Comparison of ENCODE assay signal across 8 cellular contexts in the genomic region with DNA sequence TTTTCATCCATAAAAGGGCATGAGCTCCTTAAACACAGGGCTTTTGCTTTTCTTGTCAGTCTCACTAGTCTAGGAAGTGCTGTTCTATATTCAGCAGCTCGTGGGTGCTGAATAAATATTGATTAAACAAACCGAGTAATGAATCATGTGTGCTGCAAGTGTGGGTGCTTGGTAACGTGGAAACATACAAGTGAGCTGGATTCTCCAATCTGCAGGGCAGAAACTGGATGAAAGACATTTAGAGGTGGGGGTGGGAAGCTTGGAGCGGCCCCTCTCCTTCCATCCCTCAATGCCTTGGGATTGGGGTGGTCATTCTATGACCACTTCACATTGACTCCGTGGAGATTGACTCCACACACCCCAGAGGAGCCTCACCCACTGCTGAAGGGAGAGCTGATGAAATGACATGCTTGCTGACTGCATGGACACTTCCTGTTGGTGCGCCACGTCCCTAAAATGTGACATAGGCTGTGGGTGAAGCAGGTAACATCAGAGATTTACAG.
A peak's percentile ranks its signal among the peaks of the same experiment; 100 is the strongest.
DNase-seq lines count a peak whose midpoint lies in the region; ATAC-seq and FAIRE-seq lines count a peak whose summit lies in the region.

No MANE protein-coding gene starts in this region.

- ATAC-seq in GM21381 (IDR thresholded peaks at IDR 0.05; ENCODE audit: unreplicated experiment) = no peak

- peaks cover 63% of the 10 kb centered on the region for H3K79me2 ChIP-seq in GM23248 (ENCODE audit: insufficient read depth)

- peaks cover 4% of the 10 kb centered on the region; the same call in 1 of the 2 replicates for H3K36me3 ChIP-seq in GM23248 (ENCODE audit: low read depth)
- H3K36me3 ChIP-seq in effector memory CD4-positive, alpha-beta T cell (ENCODE audit: control insufficient read depth, insufficient read depth, low read length) = peaks cover 13% of the 10 kb centered on the region

- no peaks in the 10 kb centered on the region for H4K20me1 ChIP-seq in GM23248 (ENCODE audit: insufficient read depth)

- no peaks in the 10 kb centered on the region for H3K9me2 ChIP-seq in GM23248 (ENCODE audit: insufficient read depth)

- H3K27ac ChIP-seq in GM23248 = peak overlapping the region; percentile 88; the same call in 1 of the 2 replicates
- peak overlapping the region; percentile 77 for H3K27ac ChIP-seq in effector memory CD4-positive, alpha-beta T cell (ENCODE audit: insufficient read depth, low read length, poor library complexity, severe bottlenecking)

- H3K9me3 ChIP-seq in GM23248 (ENCODE audit: low read depth) = no peaks in the 10 kb centered on the region
- H3K9me3 ChIP-seq in effector memory CD4-positive, alpha-beta T cell (ENCODE audit: control insufficient read depth, low read length) = no peaks in the 10 kb centered on the region

- 87 to 94% methylated on average over 7 of the region's 7 CpGs for WGBS in GM23248 (ENCODE audit: low coverage in 1 of 2, low lambda C conversion rate in 2 of 2, missing lambda C conversion rate in 2 of 2), 2 experiments

- H3K9ac ChIP-seq in GM23248 = no peak overlapping the region

- no peak for DNase-seq in GM23248
- DNase-seq in activated CD4-positive, alpha-beta T cell treated with anti-CD3 and anti-CD28 coated beads for 48 hours = peak; percentile 76
- DNase-seq in effector memory CD4-positive, alpha-beta T cell = peak; percentile 34 to 60 (median 50)
- peak; percentile 42 to 61 (median 52) for DNase-seq in stimulated activated CD4-positive, alpha-beta T cell treated with anti-CD3 and anti-CD28 coated beads, TNF-alpha, amount 100 ng/mL, for 48 hours (ENCODE audit: low read depth in 3 of 3)
- no peak for DNase-seq in frontal cortex (ENCODE audit: low spot score in 2 of 2)
- no peak for DNase-seq in SIG-M5 (lab: John Stamatoyannopoulos, UW)
- no peak for DNase-seq in NCI-H526 (lab: John Stamatoyannopoulos, UW)

- H2AFZ ChIP-seq in GM23248 = no peak overlapping the region

- H3K4me2 ChIP-seq in GM23248 (ENCODE audit: unreplicated experiment) = no peak overlapping the region

- in situ Hi-C loops in GM23248 (cut with MboI) = no loop called here

- FAIRE-seq in frontal cortex (lab: Jason Lieb, UNC) = no peak

- H3K4me1 ChIP-seq in GM23248 (ENCODE audit: insufficient read depth) = peaks cover 20% of the 10 kb centered on the region
- peaks cover 86% of the 10 kb centered on the region for H3K4me1 ChIP-seq in effector memory CD4-positive, alpha-beta T cell (ENCODE audit: control insufficient read depth, insufficient read depth, low read length, poor library complexity, severe bottlenecking)

- H3F3A ChIP-seq in GM23248 (ENCODE audit: insufficient read depth) = peaks cover 51% of the 10 kb centered on the region

- no peak overlapping the region for H3K4me3 ChIP-seq in GM23248
- no peak overlapping the region for H3K4me3 ChIP-seq in effector memory CD4-positive, alpha-beta T cell (ENCODE audit: insufficient read depth, low read depth, low read length, poor library complexity, severe bottlenecking)

- no peaks in the 10 kb centered on the region for H3K27me3 ChIP-seq in GM23248 (replicated peaks; ENCODE audit: insufficient read depth)
- no peaks in the 10 kb centered on the region for H3K27me3 ChIP-seq in effector memory CD4-positive, alpha-beta T cell (replicated peaks; ENCODE audit: control insufficient read depth, insufficient read depth, low read length, poor library complexity, severe bottlenecking)

Comparison
In these comparisons a context has a peak if more than half of its experiments do, and no peak if none do; other contexts are left out.
1. DNase-seq: peak in activated CD4-positive, alpha-beta T cell treated with anti-CD3 and anti-CD28 coated beads for 48 hours (single experiment), effector memory CD4-positive, alpha-beta T cell (3 of 3) and stimulated activated CD4-positive, alpha-beta T cell treated with anti-CD3 and anti-CD28 coated beads, TNF-alpha, amount 100 ng/mL, for 48 hours (3 of 3); none in GM23248 (single experiment), frontal cortex (0 of 2), SIG-M5 (single experiment) and NCI-H526 (0 of 2).